ENCODE assay signal across 8 cellular contexts in genomic region chr4:9152182-9153007, GRCh38. TPM values are rescaled to one million over a fixed set of nuclear protein-coding genes. Genes with fewer than 3 reads are reported as not detected.
DNase-seq lines count a peak whose midpoint lies in the region; ATAC-seq and TF ChIP-seq lines count a peak whose summit lies in the region.
"Not testable (repeated sequence)": the region's sequence is repeated elsewhere in the genome, so short reads cannot be mapped to it uniquely, and the experiment has no call there.

No MANE protein-coding gene starts in this region.

- not testable (repeated sequence) for H3K9me3 ChIP-seq in trophoblast cell (ENCODE audit: insufficient read depth, low read depth, low read length); stomach

- peak; percentile 92 for DNase-seq in EL
- DNase-seq in NCI-H82 (lab: John Stamatoyannopoulos, UW), result peak; percentile 92
- DNase-seq in activated CD4-positive, alpha-beta T cell treated with anti-CD3 and anti-CD28 coated beads, Interleukin-2, amount 50 U/mL, for 48 hours, result peak; percentile 98
- DNase-seq in cerebellar cortex (ENCODE audit: low spot score), result peak; percentile 94
- DNase-seq in hypothalamus (lab: John Stamatoyannopoulos, UW), result peak in 50 of 51 donors; percentile 66 to 100 (median 95)
- peak; percentile 54 to 66 for DNase-seq in trophoblast cell
- DNase-seq in stomach, result peak; percentile 99

- peak overlapping the region; percentile 50 for H2AFZ ChIP-seq in trophoblast cell (ENCODE audit: insufficient read depth, low read length, poor library complexity)

- peak; percentile 87 for ATAC-seq in HG03354 (IDR thresholded peaks at IDR 0.05; ENCODE audit: poor library complexity, severe bottlenecking, unreplicated experiment)

- H3K4ac ChIP-seq in trophoblast cell (ENCODE audit: low read depth, low read length), result not testable (repeated sequence)

- not testable (repeated sequence) for TF ChIP-seq EP300 in stomach (IDR thresholded peaks at IDR 0.05)

- H3K4me3 ChIP-seq in trophoblast cell (ENCODE audit: low read depth, low read length) (peak overlapping the region; percentile 73), stomach (peak overlapping the region; percentile 70 to 93 (median 76))

- peak overlapping the region; percentile 57 for H3K14ac ChIP-seq in trophoblast cell (ENCODE audit: low read length)

- H3K36me3 ChIP-seq in trophoblast cell (ENCODE audit: control insufficient read depth in 1 of 2, insufficient read depth in 2 of 2, low read length in 2 of 2); stomach: not testable (repeated sequence)

- H3K79me2 ChIP-seq in trophoblast cell (ENCODE audit: control insufficient read depth, insufficient read depth, low read length, poor library complexity), result not testable (repeated sequence)

- peak overlapping the region; percentile 18 for H4K91ac ChIP-seq in trophoblast cell (ENCODE audit: low read depth, low read length)

- not testable (repeated sequence) for H3K9ac ChIP-seq in trophoblast cell (ENCODE audit: low read length)

- not testable (repeated sequence) for H3K23ac ChIP-seq in trophoblast cell (ENCODE audit: low read length)

- H3K4me1 ChIP-seq in trophoblast cell (ENCODE audit: control insufficient read depth in 1 of 2, insufficient read depth in 2 of 2, low read length in 2 of 2), result not testable (repeated sequence)
- H3K4me1 ChIP-seq in stomach, result peaks cover 0 to 12% (median 7%) of the 10 kb centered on the region in 4 donors

- H4K12ac ChIP-seq in trophoblast cell (ENCODE audit: low read depth, low read length), result not testable (repeated sequence)

- not testable (repeated sequence) for H3K18ac ChIP-seq in trophoblast cell (ENCODE audit: low read length)

- not testable (repeated sequence) for H3K27me3 ChIP-seq in trophoblast cell (ENCODE audit: insufficient read depth, low read length); stomach

- H3K79me1 ChIP-seq in trophoblast cell (ENCODE audit: low read length), result not testable (repeated sequence)

- H2AK5ac ChIP-seq in trophoblast cell (ENCODE audit: low read length), result not testable (repeated sequence)

- H3K27ac ChIP-seq in trophoblast cell (ENCODE audit: low read depth, low read length), result peak overlapping the region; percentile 76
- peak overlapping the region; percentile 92 to 97 (median 96) for H3K27ac ChIP-seq in stomach

- peak overlapping the region; percentile 88 for H3K4me2 ChIP-seq in trophoblast cell (ENCODE audit: low read length)

- TF ChIP-seq CTCF in stomach (IDR thresholded peaks at IDR 0.05), result not testable (repeated sequence)

- WGBS in trophoblast cell (ENCODE audit: extremely low coverage, insufficient coverage, insufficient read length), result no CpG with 5 or more reads among the region's 63 CpGs
- WGBS in stomach, 5 donors, result 0 to 1% (median 1%) methylated on average over 26 to 63 of the region's 63 CpGs

- TF ChIP-seq POLR2A in stomach (IDR thresholded peaks at IDR 0.05), result not testable (repeated sequence)

- H4K8ac ChIP-seq in trophoblast cell (ENCODE audit: low read depth, low read length), result peak overlapping the region; percentile 31

- intact Hi-C loops in stomach (cut with DNase I; ENCODE audit: low total_unique reads), result not testable (repeated sequence)

- peak overlapping the region; percentile 73 for H2BK5ac ChIP-seq in trophoblast cell (ENCODE audit: low read depth, low read length, poor library complexity)

- H2BK120ac ChIP-seq in trophoblast cell (ENCODE audit: insufficient read depth, low read length, poor library complexity), result not testable (repeated sequence)

- not testable (repeated sequence) for H2BK12ac ChIP-seq in trophoblast cell (ENCODE audit: low read length)

RNA-seq across cellular contexts. Expression of gene FAM90A26, which starts 17.8 kb away (rescaled TPM):
- polyA plus RNA-seq in trophoblast cell (2013), result not detected in 2 replicates
- not detected for total RNA-seq in stomach
- polyA plus RNA-seq in stomach, result not detected

RNA-seq across cellular contexts. Expression of gene USP17L10, which starts 58.1 kb away (rescaled TPM):
- polyA plus RNA-seq in trophoblast cell (2013), result not detected in 2 replicates
- not detected for total RNA-seq in stomach
- not detected for polyA plus RNA-seq in stomach

Comparison
In these comparisons a context has a peak if more than half of its experiments do, and no peak if none do; other contexts are left out.
1. Peak in every context shown above with its lines: DNase-seq, ATAC-seq, H3K4me3 ChIP-seq and H3K27ac ChIP-seq.